Comparison of ENCODE assay signal across 16 cellular contexts in the genomic region with DNA sequence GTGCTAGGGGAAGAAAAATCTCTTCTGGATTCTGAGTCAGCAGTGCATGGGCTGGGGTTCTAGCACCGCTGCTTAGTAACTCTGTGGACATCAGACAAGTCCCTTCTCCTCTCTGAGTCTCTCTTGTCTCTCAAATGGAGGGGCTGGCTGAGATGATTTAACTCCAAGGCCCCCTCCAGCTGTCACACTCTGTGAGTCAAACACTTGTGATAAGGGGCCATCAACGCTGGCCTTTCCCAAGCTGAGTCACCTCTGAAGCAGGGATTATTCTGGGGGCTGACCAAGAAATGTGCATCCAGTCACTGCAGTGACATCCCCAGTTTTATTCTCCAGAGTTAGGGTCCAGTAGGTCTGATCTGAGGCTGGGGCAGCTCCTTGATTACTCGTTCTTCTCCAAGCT.
DNase-seq lines count a peak whose midpoint lies in the region; ATAC-seq and TF ChIP-seq lines count a peak whose summit lies in the region.
"Had no signal": no experiment of that assay in that cellular context is flagged by ENCODE, and none has a peak within 500 bp of the region (broad histone marks: within the 10 kb centered on the region; RNA-seq: fewer than 3 reads in every experiment).

No MANE protein-coding gene starts in this region.

- intact Hi-C loops in psoas muscle (cut with DNase I) (loop anchor here in 1 of 2 donors (5.0 kb wide), 1 partner anchor 45 kb away; no protein-coding TSS in a partner anchor), MCF 10A (cut with micrococcal nuclease) (no loop called here)

- no peaks in the 10 kb centered on the region for H3K36me3 Mint-ChIP-seq in MCF 10A (ENCODE audit: insufficient read depth, unreplicated experiment)
- H3K36me3 Mint-ChIP-seq: CD4-positive, alpha-beta memory T cell had no signal

- in situ Hi-C loops in ACHN (cut with HindIII; ENCODE audit: low pct_ligation_motif_present, low pct_unique_long_range_greater_than_20kb, low sequenced_read_pairs): no loop called here

- H3K27me3 Mint-ChIP-seq in MCF 10A (ENCODE audit: insufficient read depth, unreplicated experiment): no peaks in the 10 kb centered on the region
- H3K27me3 Mint-ChIP-seq: CD4-positive, alpha-beta memory T cell; stimulated activated naive CD8-positive, alpha-beta T cell treated with anti-CD3 and anti-CD28 coated beads, Interleukin-15, Interleukin-2, amounts not matched to agents 100 ng/mL and 50 ng/mL, for 24 hours had no signal

- H3K27ac ChIP-seq in SJCRH30 (no peak overlapping the region), psoas muscle (peak overlapping the region; percentile 47)
- H3K27ac ChIP-seq: coronary artery, right lobe of liver, RWPE1, uterus had no signal

- no peaks in the 10 kb centered on the region for H3K4me1 Mint-ChIP-seq in MCF 10A (ENCODE audit: insufficient read depth, unreplicated experiment)
- H3K4me1 Mint-ChIP-seq: CD4-positive, alpha-beta memory T cell had no signal

- H3K27ac Mint-ChIP-seq in MCF 10A (ENCODE audit: low read depth, unreplicated experiment): no peak overlapping the region
- H3K27ac Mint-ChIP-seq: CD4-positive, alpha-beta memory T cell; stimulated activated naive CD8-positive, alpha-beta T cell treated with anti-CD3 and anti-CD28 coated beads, Interleukin-15, Interleukin-2, amounts not matched to agents 100 ng/mL and 50 ng/mL, for 24 hours had no signal

- H3K4me3 ChIP-seq in SJCRH30 (no peak overlapping the region), psoas muscle (no peak overlapping the region)
- H3K4me3 ChIP-seq: coronary artery, right lobe of liver, uterus had no signal

- POLR2A ChIA-PET in MCF 10A (lab: Yijun Ruan, JAX): no interaction called here

- H3K27me3 ChIP-seq in SJCRH30 (no peaks in the 10 kb centered on the region), psoas muscle (ENCODE audit: insufficient read depth in 3 of 3, low read length in 2 of 3) (no peaks in the 10 kb centered on the region)
- H3K27me3 ChIP-seq: right lobe of liver, uterus had no signal

- TF ChIP-seq CTCF in psoas muscle (IDR thresholded peaks at IDR 0.05) (no peak), MCF 10A (IDR thresholded peaks at IDR 0.05; ENCODE audit: unreplicated experiment) (no peak)

- H3K4me1 ChIP-seq in SJCRH30: peaks cover 26% of the 10 kb centered on the region
- H3K4me1 ChIP-seq in psoas muscle: peaks cover 33% of the 10 kb centered on the region
- H3K4me1 ChIP-seq: right lobe of liver, uterus had no signal

- 72 to 78% (median 78%) methylated on average over 3 of the region's 3 CpGs for WGBS in psoas muscle, 3 donors

- BruUV-seq in MCF 10A (replicated peaks; lab: Mats Ljungman, UMichigan): no TSS peak

- CTCF ChIA-PET in MCF 10A (lab: Yijun Ruan, JAX): no interaction called here

- H3K9me3 Mint-ChIP-seq in MCF 10A (ENCODE audit: unreplicated experiment): no peaks in the 10 kb centered on the region
- H3K9me3 Mint-ChIP-seq: stimulated activated naive CD8-positive, alpha-beta T cell treated with anti-CD3 and anti-CD28 coated beads, Interleukin-15, Interleukin-2, amounts not matched to agents 100 ng/mL and 50 ng/mL, for 24 hours had no signal

- no peaks in the 10 kb centered on the region for H3K36me3 ChIP-seq in SJCRH30
- no peaks in the 10 kb centered on the region for H3K36me3 ChIP-seq in psoas muscle (ENCODE audit: insufficient read depth in 1 of 2, low read depth in 1 of 2)
- H3K36me3 ChIP-seq: right lobe of liver, uterus had no signal

- ATAC-seq in GM18868 (IDR thresholded peaks at IDR 0.05; ENCODE audit: unreplicated experiment) (peak; percentile 1), HG03342 (IDR thresholded peaks at IDR 0.05; ENCODE audit: unreplicated experiment) (peak; percentile 1), psoas muscle (peak in 1 of 4 donors; percentile 23), HG02571 (IDR thresholded peaks at IDR 0.05; ENCODE audit: unreplicated experiment) (no peak)
- ATAC-seq: right lobe of liver had no signal

- no peak overlapping the region for H3K4me3 Mint-ChIP-seq in MCF 10A (ENCODE audit: unreplicated experiment)
- H3K4me3 Mint-ChIP-seq: CD4-positive, alpha-beta memory T cell; stimulated activated naive CD8-positive, alpha-beta T cell treated with anti-CD3 and anti-CD28 coated beads, Interleukin-15, Interleukin-2, amounts not matched to agents 100 ng/mL and 50 ng/mL, for 24 hours had no signal

- no peaks in the 10 kb centered on the region for H3K9me3 ChIP-seq in SJCRH30 (replicated peaks)
- no peaks in the 10 kb centered on the region for H3K9me3 ChIP-seq in psoas muscle
- H3K9me3 ChIP-seq: right lobe of liver, uterus had no signal

- peak; percentile 43 to 49 for DNase-seq in SJCRH30
- DNase-seq in psoas muscle: no peak
- no peak for DNase-seq in ACHN
- no peak for DNase-seq in MCF 10A (ENCODE audit: unreplicated experiment)
- DNase-seq: CD4-positive, alpha-beta memory T cell; hypothalamus; NCI-H1436 treated with DMSO at 0.1 percent for 48 hours; NCI-H510A; right lobe of liver; uterus had no signal

Comparison
In these comparisons a context has a peak if more than half of its experiments do, and no peak if none do; other contexts are left out.
1. DNase-seq: peak in SJCRH30 (2 of 2); none in psoas muscle (0 of 2), ACHN (single experiment) and MCF 10A (single experiment).